Comparison of ENCODE assay signal across 9 cellular contexts in the genomic region with DNA sequence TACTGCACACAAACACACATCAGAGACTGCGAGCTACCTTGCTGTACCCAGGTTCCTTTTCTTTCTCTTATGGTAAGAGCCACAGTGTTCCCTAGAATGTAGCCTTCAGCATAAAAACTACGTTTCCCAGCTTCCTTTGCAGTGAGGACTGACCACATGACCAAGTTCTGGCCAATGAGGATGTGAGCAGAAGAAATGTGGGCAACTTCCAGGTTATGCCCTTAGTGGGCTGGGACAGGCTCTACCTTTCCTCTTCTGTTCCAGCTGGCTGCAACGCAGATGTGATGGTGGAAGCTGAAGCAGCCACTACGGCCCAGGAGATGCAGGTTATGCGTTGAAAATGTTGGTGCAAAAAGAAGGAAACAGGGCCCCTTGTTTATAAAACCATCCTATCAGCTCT. TPM values are rescaled to one million over a fixed set of nuclear protein-coding genes. Genes with fewer than 3 reads are reported as not detected.
A peak's percentile ranks its signal among the peaks of the same experiment; 100 is the strongest.
DNase-seq lines count a peak whose midpoint lies in the region; ATAC-seq and TF ChIP-seq lines count a peak whose summit lies in the region.
"Had no signal": no experiment of that assay in that cellular context is flagged by ENCODE, and none has a peak within 500 bp of the region (broad histone marks: within the 10 kb centered on the region; RNA-seq: fewer than 3 reads in every experiment).

No MANE protein-coding gene starts in this region.

- H3K27me3 ChIP-seq in Caco-2 (replicated peaks; ENCODE audit: control insufficient read depth, insufficient read depth, low read length) = no peaks in the 10 kb centered on the region

- no TSS peak for BruUV-seq in Caco-2 (replicated peaks; lab: Mats Ljungman, UMichigan)

- no peaks in the 10 kb centered on the region for H3K9me3 Mint-ChIP-seq in Caco-2 (ENCODE audit: unreplicated experiment)

- CTCF ChIA-PET in Caco-2 (lab: Charles Lee) = interaction anchor here (0.6 kb wide), 2 partner anchors 280 to 328 kb away, joined by 3 to 5 read pairs; no protein-coding TSS in a partner anchor

- peak; percentile 66 to 68 for DNase-seq in Caco-2
- peak; percentile 59 for DNase-seq in GM20000 (ENCODE audit: low spot score)
- DNase-seq in RPMI8226 = peak; percentile 24
- peak; percentile 15 for DNase-seq in fibroblast of the aortic adventitia (ENCODE audit: low read depth)
- DNase-seq in putamen (ENCODE audit: low spot score) = no peak
- DNase-seq in posterior vena cava (ENCODE audit: low spot score) = no peak

- POLR2A ChIA-PET in Caco-2 (lab: Charles Lee) = interaction anchor here (0.5 kb wide), 1 partner anchor 231 kb away, joined by 7 read pairs; the partner anchor contains the start of gene AP2A1

- no peak overlapping the region for H3K4me3 Mint-ChIP-seq in Caco-2 (ENCODE audit: unreplicated experiment)
- H3K4me3 Mint-ChIP-seq: brain had no signal

- H3K9me3 ChIP-seq in Caco-2 = no peaks in the 10 kb centered on the region

- no peak for ATAC-seq in HG02610 (IDR thresholded peaks at IDR 0.05; ENCODE audit: unreplicated experiment)
- ATAC-seq in GM19023 (IDR thresholded peaks at IDR 0.05; ENCODE audit: unreplicated experiment) = no peak

- intact Hi-C loops in Caco-2 (cut with micrococcal nuclease; ENCODE audit: unreplicated experiment) (no loop called here), posterior vena cava (cut with DNase I) (no loop called here)

- no peaks in the 10 kb centered on the region for H3K4me1 Mint-ChIP-seq in Caco-2 (ENCODE audit: low read depth, unreplicated experiment)
- H3K4me1 Mint-ChIP-seq: brain had no signal

- no peak overlapping the region for H3K4me3 ChIP-seq in Caco-2 (ENCODE audit: low read depth, low read length)
- no peak overlapping the region for H3K4me3 ChIP-seq in fibroblast of the aortic adventitia (ENCODE audit: low read depth, low read length)

- TF ChIP-seq CTCF in Caco-2 (IDR thresholded peaks at IDR 0.05; ENCODE audit: insufficient read depth in 1 of 2, low read depth in 1 of 2, low read length in 1 of 2, severe bottlenecking in 1 of 2, unreplicated experiment in 1 of 2) (no peak), GM20000 (IDR thresholded peaks at IDR 0.05; ENCODE audit: extremely low read depth, missing control alignments) (no peak), fibroblast of the aortic adventitia (IDR thresholded peaks at IDR 0.05; ENCODE audit: insufficient read depth, low read length) (no peak)

- no peak overlapping the region for H3K27ac Mint-ChIP-seq in Caco-2 (ENCODE audit: unreplicated experiment)

- peaks cover 31% of the 10 kb centered on the region for H3K36me3 Mint-ChIP-seq in Caco-2 (ENCODE audit: insufficient read depth, unreplicated experiment)

- H3K4me1 ChIP-seq in Caco-2 = no peaks in the 10 kb centered on the region

- H3K36me3 ChIP-seq in Caco-2 (ENCODE audit: control insufficient read depth, insufficient read depth, low read length) = no peaks in the 10 kb centered on the region; the same call in 1 of the 2 replicates

- H3K27me3 Mint-ChIP-seq in Caco-2 (ENCODE audit: insufficient read depth, unreplicated experiment) = no peaks in the 10 kb centered on the region
- H3K27me3 Mint-ChIP-seq: brain had no signal

RNA-seq across cellular contexts. Expression of gene VRK3, which starts 27.5 kb away (rescaled TPM):
- total RNA-seq in Caco-2 (2022) (44.2 and 46.3 TPM in 2 replicates), fibroblast of the aortic adventitia (ENCODE audit: low replicate concordance) (17.3 and 30.6 TPM in 2 replicates), posterior vena cava (10 to 100 TPM; 19.7 to 23.0 TPM)

RNA-seq across cellular contexts. Expression of gene ZNF473, which starts 28.1 kb away (rescaled TPM):
- total RNA-seq in Caco-2 (2022) (22.3 and 24.9 TPM in 2 replicates), fibroblast of the aortic adventitia (ENCODE audit: low replicate concordance) (11.0 and 14.1 TPM in 2 replicates), posterior vena cava (1 to 10 TPM; 5.8 to 7.6 TPM)

RNA-seq across cellular contexts. Expression of gene SIGLEC11, which starts 36.7 kb away (rescaled TPM):
- total RNA-seq in Caco-2 (2022) = not detected in 2 replicates
- not detected in 2 replicates for total RNA-seq in fibroblast of the aortic adventitia (ENCODE audit: low replicate concordance)
- total RNA-seq in posterior vena cava = 1 to 10 TPM in 1 of 2 donors, under 1 TPM in 1; 0.95 to 3.3 TPM

Comparison
In these comparisons a context has a peak if more than half of its experiments do, and no peak if none do; other contexts are left out.
1. DNase-seq: peak in Caco-2 (2 of 2), GM20000 (single experiment), RPMI8226 (single experiment) and fibroblast of the aortic adventitia (single experiment); none in putamen (single experiment) and posterior vena cava (single experiment).